31 cellular contexts compared by ENCODE assay signal in the genomic region with DNA sequence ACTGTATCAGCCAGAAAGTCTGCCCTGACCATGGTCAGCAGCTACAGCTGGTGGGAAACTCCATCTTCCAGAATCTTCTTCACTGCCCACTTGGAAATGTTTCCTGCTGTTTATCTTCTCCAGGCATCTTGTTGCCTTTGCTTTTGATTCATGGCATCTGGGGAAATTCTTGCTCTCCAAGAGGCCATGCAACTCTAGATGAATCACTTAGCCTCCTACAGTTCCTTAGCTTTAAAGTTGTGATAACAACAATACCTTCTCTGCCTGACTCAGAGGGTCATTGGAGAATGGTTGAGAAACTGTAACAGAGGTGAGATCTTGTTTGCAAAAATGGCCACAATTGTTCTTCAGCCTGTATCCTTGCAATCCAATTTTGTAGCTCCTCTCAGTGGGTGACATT.
DNase-seq lines count a peak whose midpoint lies in the region; TF ChIP-seq lines count a peak whose summit lies in the region.
"Had no signal": no experiment of that assay in that cellular context is flagged by ENCODE, and none has a peak within 500 bp of the region (broad histone marks: within the 10 kb centered on the region; RNA-seq: fewer than 3 reads in every experiment).

No MANE protein-coding gene starts in this region.

- no peaks in the 10 kb centered on the region for H3K27me3 ChIP-seq in breast epithelium
- H3K27me3 ChIP-seq: MG63 had no signal

- peak; percentile 17 for DNase-seq in MCF 10A (ENCODE audit: unreplicated experiment)
- DNase-seq in breast epithelium (ENCODE audit: low spot score in 2 of 2) = no peak
- peak; percentile 19 for DNase-seq in astrocyte of the spinal cord (ENCODE audit: low read depth, low spot score)
- DNase-seq in fibroblast of villous mesenchyme (ENCODE audit: low read depth) = peak; percentile 6
- peak; percentile 9 for DNase-seq in smooth muscle cell of the brain vasculature (ENCODE audit: low read depth, low spot score)
- no peak for DNase-seq in SHP77 treated with DMSO at 0.1 percent for 48 hours (lab: John Stamatoyannopoulos, UW)
- no peak for DNase-seq in progenitor cell of endocrine pancreas (ENCODE audit: low spot score, unreplicated experiment)
- no peak for DNase-seq in activated CD8-positive, alpha-beta memory T cell treated with anti-CD3 and anti-CD28 coated beads, Interleukin-2, amount 50 U/mL, for 4 hours
- DNase-seq: activated CD4-positive, alpha-beta memory T cell treated with anti-CD3 and anti-CD28 coated beads, Interleukin-2, amount 10 ng/mL, durations not matched to agents 7 days and 5 days; activated CD4-positive, alpha-beta T cell treated with anti-CD3 and anti-CD28 coated beads for 1 hour; Calu3; dorsolateral prefrontal cortex; left ventricle myocardium superior; MG63; naive B cell; NCI-H446; NCI-H774; psoas muscle; RPMI8226 had no signal

- in situ Hi-C loops in astrocyte of the spinal cord (cut with HindIII; ENCODE audit: low sequenced_read_pairs) = no loop called here

- no peaks in the 10 kb centered on the region for H3K4me1 ChIP-seq in breast epithelium
- H3K4me1 ChIP-seq: psoas muscle had no signal

- H3K9me3 Mint-ChIP-seq in MCF 10A (ENCODE audit: unreplicated experiment) = no peaks in the 10 kb centered on the region
- no peaks in the 10 kb centered on the region for H3K9me3 Mint-ChIP-seq in progenitor cell of endocrine pancreas (ENCODE audit: low read depth)
- H3K9me3 Mint-ChIP-seq: activated CD4-positive, alpha-beta memory T cell treated with anti-CD3 and anti-CD28 coated beads, Interleukin-2, amount 10 ng/mL, durations not matched to agents 7 days and 5 days; activated naive CD4-positive, alpha-beta T cell treated with anti-CD3 and anti-CD28 coated beads, Interleukin-2, amount 50 U/mL, for 24 hours; activated T-helper 2 cell treated with anti-CD3 and anti-CD28 coated beads, Interferon-gamma antibody, Interleukin-2, Interleukin-4, amounts not matched to agents 10 μg/mL and 5 μg/mL and 100 μg/mL, durations not matched to agents 14 hours and 24 hours and 36 hours; central memory CD8-positive, alpha-beta T cell; mesothelial cell of epicardium; stimulated activated naive CD8-positive, alpha-beta T cell treated with anti-CD3 and anti-CD28 coated beads, Interleukin-15, Interleukin-2, amounts not matched to agents 100 ng/mL and 50 ng/mL, for 24 hours; T-helper 1 cell treated with Interleukin-12 subunit alpha and Interleukin-12 subunit beta and Interleukin-4 antibody, amounts not matched to agents 30 μg/mL and 1 μg/mL, for 36 hours had no signal

- H3K4me3 Mint-ChIP-seq in MCF 10A (ENCODE audit: unreplicated experiment) (no peak overlapping the region), progenitor cell of endocrine pancreas (ENCODE audit: low read depth) (no peak overlapping the region)
- H3K4me3 Mint-ChIP-seq: activated CD4-positive, alpha-beta memory T cell treated with anti-CD3 and anti-CD28 coated beads, Interleukin-2, amount 10 ng/mL, durations not matched to agents 7 days and 5 days; activated naive CD4-positive, alpha-beta T cell treated with anti-CD3 and anti-CD28 coated beads, Interleukin-2, amount 50 U/mL, for 24 hours; CD14-positive monocyte; central memory CD8-positive, alpha-beta T cell; mesothelial cell of epicardium; naive B cell; stimulated activated naive CD8-positive, alpha-beta T cell treated with anti-CD3 and anti-CD28 coated beads, Interleukin-15, Interleukin-2, amounts not matched to agents 100 ng/mL and 50 ng/mL, for 24 hours; T-helper 1 cell treated with Interleukin-12 subunit alpha and Interleukin-12 subunit beta and Interleukin-4 antibody, amounts not matched to agents 30 μg/mL and 1 μg/mL, for 36 hours had no signal

- peaks cover 52% of the 10 kb centered on the region for H3K27me3 Mint-ChIP-seq in MCF 10A (ENCODE audit: insufficient read depth, unreplicated experiment)
- H3K27me3 Mint-ChIP-seq in progenitor cell of endocrine pancreas = peaks cover 15% of the 10 kb centered on the region

- no peak overlapping the region for H3K27ac ChIP-seq in breast epithelium
- H3K27ac ChIP-seq: 22Rv1, dorsolateral prefrontal cortex, neutrophil, psoas muscle, SK-N-MC, thoracic aorta had no signal

- CTCF ChIA-PET in MCF 10A (lab: Yijun Ruan, JAX) = interaction anchor here (1.1 kb wide), 1 partner anchor 14 kb away, joined by 4 read pairs; no protein-coding TSS in a partner anchor

- BruUV-seq in MCF 10A (replicated peaks; lab: Mats Ljungman, UMichigan) = no TSS peak

- POLR2A ChIA-PET in MCF 10A (lab: Yijun Ruan, JAX) = interaction anchor here (1.2 kb wide), 1 partner anchor 18 kb away, joined by 3 read pairs; no protein-coding TSS in a partner anchor

- no peaks in the 10 kb centered on the region for H3K36me3 Mint-ChIP-seq in MCF 10A (ENCODE audit: insufficient read depth, unreplicated experiment)
- H3K36me3 Mint-ChIP-seq in progenitor cell of endocrine pancreas (ENCODE audit: insufficient read depth) = no peaks in the 10 kb centered on the region
- H3K36me3 Mint-ChIP-seq: activated naive CD4-positive, alpha-beta T cell treated with anti-CD3 and anti-CD28 coated beads, Interleukin-2, amount 50 U/mL, for 24 hours; CD14-positive monocyte; mesothelial cell of epicardium had no signal

- no peak for TF ChIP-seq POLR2A in breast epithelium (IDR thresholded peaks at IDR 0.05)

- intact Hi-C loops in MCF 10A (cut with micrococcal nuclease) (no loop called here), breast epithelium (cut with DNase I; ENCODE audit: low total_unique reads) (no loop called here)

- H3K9me3 ChIP-seq in breast epithelium = no peaks in the 10 kb centered on the region
- H3K9me3 ChIP-seq: MG63, neutrophil, psoas muscle, thoracic aorta had no signal

- no peaks in the 10 kb centered on the region for H3K36me3 ChIP-seq in breast epithelium
- H3K36me3 ChIP-seq: MG63, neutrophil, thoracic aorta had no signal

- H3K4me3 ChIP-seq in breast epithelium = no peak overlapping the region
- no peak overlapping the region for H3K4me3 ChIP-seq in astrocyte of the spinal cord (ENCODE audit: low read depth, low read length)
- no peak overlapping the region for H3K4me3 ChIP-seq in fibroblast of villous mesenchyme (ENCODE audit: low read depth, low read length)
- H3K4me3 ChIP-seq: dorsolateral prefrontal cortex, K562, MG63, psoas muscle, SK-N-MC, thoracic aorta had no signal

- H3K27ac Mint-ChIP-seq in MCF 10A (ENCODE audit: low read depth, unreplicated experiment) = no peak overlapping the region
- no peak overlapping the region for H3K27ac Mint-ChIP-seq in progenitor cell of endocrine pancreas
- H3K27ac Mint-ChIP-seq: activated CD4-positive, alpha-beta memory T cell treated with anti-CD3 and anti-CD28 coated beads, Interleukin-2, amount 10 ng/mL, durations not matched to agents 7 days and 5 days; activated naive CD4-positive, alpha-beta T cell treated with anti-CD3 and anti-CD28 coated beads, Interleukin-2, amount 50 U/mL, for 24 hours; activated T-helper 2 cell treated with anti-CD3 and anti-CD28 coated beads, Interferon-gamma antibody, Interleukin-2, Interleukin-4, amounts not matched to agents 10 μg/mL and 5 μg/mL and 100 μg/mL, durations not matched to agents 14 hours and 24 hours and 36 hours; CD14-positive monocyte; mesothelial cell of epicardium; naive B cell; stimulated activated naive CD8-positive, alpha-beta T cell treated with anti-CD3 and anti-CD28 coated beads, Interleukin-15, Interleukin-2, amounts not matched to agents 100 ng/mL and 50 ng/mL, for 24 hours; T-helper 1 cell treated with Interleukin-12 subunit alpha and Interleukin-12 subunit beta and Interleukin-4 antibody, amounts not matched to agents 30 μg/mL and 1 μg/mL, for 36 hours had no signal

- TF ChIP-seq CTCF in MCF 10A (IDR thresholded peaks at IDR 0.05; ENCODE audit: unreplicated experiment) (no peak), breast epithelium (IDR thresholded peaks at IDR 0.05) (no peak), astrocyte of the spinal cord (IDR thresholded peaks at IDR 0.05; ENCODE audit: low read depth, low read length) (no peak), fibroblast of villous mesenchyme (IDR thresholded peaks at IDR 0.05; ENCODE audit: insufficient read depth, low read depth, low read length) (no peak), progenitor cell of endocrine pancreas (IDR thresholded peaks at IDR 0.05; ENCODE audit: unreplicated experiment) (no peak)

- H3K4me1 Mint-ChIP-seq in MCF 10A (ENCODE audit: insufficient read depth, unreplicated experiment) (no peaks in the 10 kb centered on the region), progenitor cell of endocrine pancreas (ENCODE audit: low read depth) (no peaks in the 10 kb centered on the region)
- H3K4me1 Mint-ChIP-seq: activated CD4-positive, alpha-beta memory T cell treated with anti-CD3 and anti-CD28 coated beads, Interleukin-2, amount 10 ng/mL, durations not matched to agents 7 days and 5 days; activated naive CD4-positive, alpha-beta T cell treated with anti-CD3 and anti-CD28 coated beads, Interleukin-2, amount 50 U/mL, for 24 hours; CD14-positive monocyte; central memory CD8-positive, alpha-beta T cell; mesothelial cell of epicardium; naive B cell had no signal

Comparison
In these comparisons a context has a peak if more than half of its experiments do, and no peak if none do; other contexts are left out.
1. DNase-seq: peak in MCF 10A (single experiment), astrocyte of the spinal cord (single experiment), fibroblast of villous mesenchyme (single experiment) and smooth muscle cell of the brain vasculature (single experiment); none in breast epithelium (0 of 2), SHP77 treated with DMSO at 0.1 percent for 48 hours (single experiment), progenitor cell of endocrine pancreas (single experiment) and activated CD8-positive, alpha-beta memory T cell treated with anti-CD3 and anti-CD28 coated beads, Interleukin-2, amount 50 U/mL, for 4 hours (single experiment).